In the genomic region with DNA sequence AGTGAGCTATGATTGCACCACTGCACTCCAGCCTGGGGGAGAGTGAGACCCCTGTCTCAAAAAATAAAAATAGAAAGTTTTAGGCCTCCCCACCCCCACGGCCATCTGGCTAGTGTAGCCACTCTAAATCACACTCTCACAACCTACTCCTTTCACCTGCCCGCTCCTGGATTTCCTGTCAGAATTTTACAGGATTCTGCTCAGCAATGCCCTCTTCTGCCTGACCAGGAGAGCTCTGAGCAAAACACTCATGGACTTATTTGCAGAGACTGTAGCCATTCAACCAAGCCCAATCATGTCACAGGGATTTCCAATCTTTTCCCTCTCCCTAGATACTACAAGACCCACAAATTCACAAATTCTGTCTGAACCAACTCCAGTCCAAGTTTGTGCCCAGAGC, we compare ENCODE assay signal across 13 cellular contexts.
DNase-seq lines count a peak whose midpoint lies in the region; ATAC-seq and TF ChIP-seq lines count a peak whose summit lies in the region.
"Had no signal": no experiment of that assay in that cellular context is flagged by ENCODE, and none has a peak within 500 bp of the region (broad histone marks: within the 10 kb centered on the region; RNA-seq: fewer than 3 reads in every experiment).

No MANE protein-coding gene starts in this region.

- H3K4me3 ChIP-seq in cardiac muscle cell (no peak overlapping the region), psoas muscle (no peak overlapping the region)
- H3K4me3 ChIP-seq: GM12878, MG63 had no signal

- TF ChIP-seq CTCF in VCaP (conservative IDR thresholded peaks at IDR 0.05) (peak; percentile 70), cardiac muscle cell (IDR thresholded peaks at IDR 0.05; ENCODE audit: low read depth, low read length) (no peak), psoas muscle (IDR thresholded peaks at IDR 0.05) (no peak)

- H3K36me3 ChIP-seq in cardiac muscle cell = no peaks in the 10 kb centered on the region
- no peaks in the 10 kb centered on the region for H3K36me3 ChIP-seq in psoas muscle (ENCODE audit: insufficient read depth in 1 of 2, low read depth in 1 of 2)
- H3K36me3 ChIP-seq: MG63 had no signal

- H3K27ac ChIP-seq in VCaP = no peak overlapping the region
- no peak overlapping the region for H3K27ac ChIP-seq in cardiac muscle cell
- no peak overlapping the region for H3K27ac ChIP-seq in psoas muscle
- H3K27ac ChIP-seq: epithelial cell of prostate had no signal

- WGBS in psoas muscle, 3 donors = 80 to 85% (median 84%) methylated on average over 2 of the region's 2 CpGs

- intact Hi-C loops in psoas muscle (cut with DNase I) = no loop called here

- H3K9me3 ChIP-seq in cardiac muscle cell (ENCODE audit: low read depth) (no peaks in the 10 kb centered on the region), psoas muscle (no peaks in the 10 kb centered on the region)
- H3K9me3 ChIP-seq: MG63 had no signal

- H3K4me1 ChIP-seq in cardiac muscle cell (ENCODE audit: low read depth) (peaks cover 5% of the 10 kb centered on the region), psoas muscle (no peaks in the 10 kb centered on the region)

- H3K27me3 ChIP-seq in cardiac muscle cell = no peaks in the 10 kb centered on the region
- no peaks in the 10 kb centered on the region for H3K27me3 ChIP-seq in psoas muscle (ENCODE audit: insufficient read depth in 3 of 3, low read length in 2 of 3)
- H3K27me3 ChIP-seq: MG63 had no signal

- DNase-seq in NCI-H2171 treated with DMSO at 0.1 percent for 48 hours (lab: John Stamatoyannopoulos, UW) (peak; percentile 11), NCI-H2171 (lab: John Stamatoyannopoulos, UW) (no peak), cardiac muscle cell (ENCODE audit: low read depth in 1 of 2, low spot score in 1 of 2) (peak; percentile 34 to 36), psoas muscle (no peak), glomerular visceral epithelial cell (ENCODE audit: extremely low spot score) (no peak), nucleus accumbens (lab: John Stamatoyannopoulos, UW) (no peak)
- DNase-seq in stimulated activated CD4-positive, alpha-beta T cell treated with anti-CD3 and anti-CD28 coated beads, Interleukin-4, amount 100 ng/mL, for 24 hours = no peak
- DNase-seq: activated CD4-positive, CD25-positive, alpha-beta regulatory T cell; activated naive CD4-positive, alpha-beta T cell treated with Interleukin-2 at 50 U/mL for 16 hours; MG63 had no signal

- peak in 3 of 4 donors; percentile 55 to 59 (median 57) for ATAC-seq in psoas muscle
- ATAC-seq: GM12878 had no signal

Comparison
In these comparisons a context has a peak if more than half of its experiments do, and no peak if none do; other contexts are left out.
1. DNase-seq: peak in NCI-H2171 treated with DMSO at 0.1 percent for 48 hours (single experiment) and cardiac muscle cell (2 of 2); none in NCI-H2171 (single experiment), psoas muscle (0 of 2), glomerular visceral epithelial cell (single experiment), nucleus accumbens (0 of 56) and stimulated activated CD4-positive, alpha-beta T cell treated with anti-CD3 and anti-CD28 coated beads, Interleukin-4, amount 100 ng/mL, for 24 hours (single experiment).